ENCODE assay signal across 7 cellular contexts in the genomic region with DNA sequence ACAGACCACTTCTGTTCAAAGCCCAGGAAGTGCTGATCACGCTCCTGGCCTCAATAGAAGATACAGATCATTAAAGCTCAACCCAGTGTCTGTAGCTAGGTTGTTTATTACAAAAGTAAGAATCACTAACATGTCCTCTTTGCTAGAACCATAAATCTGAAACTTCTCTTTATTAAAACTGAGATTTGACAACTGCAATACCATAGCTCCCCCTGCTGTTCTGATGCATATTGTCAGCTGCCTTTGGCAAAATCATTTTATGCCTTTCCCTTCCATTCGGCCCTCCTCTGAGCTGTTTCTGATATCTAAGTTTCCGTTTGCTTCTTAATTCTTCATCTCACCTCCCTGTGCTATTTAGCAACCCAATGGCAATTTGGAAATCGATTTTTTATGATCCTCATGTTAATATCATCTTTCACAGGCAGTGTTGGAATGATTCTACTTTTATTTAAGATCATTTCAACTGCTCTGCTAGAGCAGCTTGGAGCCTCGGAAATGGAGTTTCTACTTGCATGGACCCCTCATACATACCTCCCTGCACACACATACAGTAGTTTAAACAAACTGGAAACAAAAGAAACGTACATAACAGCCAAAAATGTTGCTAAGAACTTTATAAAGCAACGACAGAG.
DNase-seq lines count a peak whose midpoint lies in the region; ATAC-seq and TF ChIP-seq lines count a peak whose summit lies in the region.

No MANE protein-coding gene starts in this region.

- POLR2A ChIA-PET in Panc1 (lab: Charles Lee): interaction anchor here (0.6 kb wide), 1 partner anchor 48 kb away, joined by 3 read pairs; no protein-coding TSS in a partner anchor

- no peaks in the 10 kb centered on the region for H3K4me1 ChIP-seq in Panc1 (ENCODE audit: control insufficient read depth, insufficient read depth, low read length)

- no peaks in the 10 kb centered on the region for H3K36me3 ChIP-seq in Panc1 (ENCODE audit: control insufficient read depth, insufficient read depth, low read length)

- CTCF ChIA-PET in Panc1 (lab: Charles Lee): interaction anchor here (0.6 to 0.9 kb wide), 3 partner anchors 23 to 809 kb away, joined by 3 read pairs; no protein-coding TSS in a partner anchor

- H3K4me3 ChIP-seq in Panc1 (ENCODE audit: low read depth in 2 of 2, low read length in 2 of 2): no peak overlapping the region

- peak; percentile 80 for TF ChIP-seq CTCF in Panc1 (IDR thresholded peaks at IDR 0.05)

- peak; percentile 36 for DNase-seq in ELF-1 (ENCODE audit: low read depth, low spot score)
- DNase-seq in HK-2 (ENCODE audit: unreplicated experiment): peak; percentile 9
- peak; percentile 36 for DNase-seq in Panc1 (ENCODE audit: low read depth, low spot score)
- DNase-seq in ecto neural progenitor cell (ENCODE audit: low spot score): peak; percentile 46
- peak; percentile 75 for DNase-seq in myocyte (ENCODE audit: low read depth)
- no peak for DNase-seq in islet precursor cell

- no peaks in the 10 kb centered on the region for H3K9me3 ChIP-seq in Panc1 (ENCODE audit: control insufficient read depth, insufficient read depth, low read depth, low read length)

- intact Hi-C loops in Panc1 (cut with micrococcal nuclease; ENCODE audit: unreplicated experiment): loop anchor here (1.0 to 5.0 kb wide), 3 partner anchors 491 to 940 kb away; no protein-coding TSS in a partner anchor

- no peak overlapping the region for H3K27ac ChIP-seq in Panc1 (ENCODE audit: low read length)

- peak; percentile 55 for ATAC-seq in GM19455 (IDR thresholded peaks at IDR 0.05; ENCODE audit: unreplicated experiment)
- ATAC-seq in Panc1: 0 out of 2 replicates have a peak, but pooled peaks have one; percentile 56

- BruUV-seq in Panc1 (replicated peaks; lab: Mats Ljungman, UMichigan): no TSS peak

- in situ Hi-C loops in Panc1 (cut with HindIII; ENCODE audit: low pct_unique_long_range_greater_than_20kb, low sequenced_read_pairs): no loop called here

- no peaks in the 10 kb centered on the region for H3K27me3 ChIP-seq in Panc1 (ENCODE audit: control insufficient read depth, insufficient read depth, low read length)
